In the genomic region with DNA sequence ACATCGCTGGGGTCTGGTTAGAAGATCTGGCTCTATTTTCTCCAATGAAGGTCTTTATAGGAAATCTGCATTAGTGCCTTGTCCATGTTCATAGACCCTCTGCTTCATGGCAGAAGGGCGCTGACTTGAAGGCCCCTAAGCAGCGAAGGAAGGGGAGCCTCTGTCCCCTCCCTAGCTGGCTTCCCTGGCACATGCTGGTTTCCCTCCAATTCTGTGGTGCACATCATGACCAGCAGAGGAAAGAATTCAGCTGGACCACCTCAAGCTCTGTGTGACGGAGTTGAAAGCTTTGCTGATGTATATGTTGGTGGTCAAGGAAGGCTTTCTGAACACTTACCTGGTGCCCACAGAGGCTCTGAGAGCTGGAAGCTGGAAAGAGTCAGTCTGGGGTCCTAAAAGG, we compare ENCODE assay signal across 10 cellular contexts.
"Had no signal": no experiment of that assay in that cellular context is flagged by ENCODE, and none has a peak within 500 bp of the region (broad histone marks: within the 10 kb centered on the region; RNA-seq: fewer than 3 reads in every experiment).

No MANE protein-coding gene starts in this region.

- H3K9ac ChIP-seq: GM23248 had no signal

- FAIRE-seq: H54 had no signal

- DNase-seq: GM23248, GOT3, H7, H9, HCEC 1CT, HFFc6 had no signal

- ATAC-seq: HCT116 had no signal

- H3K36me3 ChIP-seq: HAP-1 had no signal

- H3K9me3 ChIP-seq: HAP-1 had no signal

- H3K27ac ChIP-seq: GM23248 had no signal

- H2AFZ ChIP-seq: GM23248 had no signal

- H3K4me3 Mint-ChIP-seq: GM23338, H9, HFFc6 had no signal

- H3K9me3 Mint-ChIP-seq: GM23338, H9 had no signal

- H3K4me3 ChIP-seq: GM23248, GM23338, HAP-1 had no signal

- H3K27ac Mint-ChIP-seq: GM23338, H9, HFFc6 had no signal
